1 cellular context compared by ENCODE assay signal in the genomic region with DNA sequence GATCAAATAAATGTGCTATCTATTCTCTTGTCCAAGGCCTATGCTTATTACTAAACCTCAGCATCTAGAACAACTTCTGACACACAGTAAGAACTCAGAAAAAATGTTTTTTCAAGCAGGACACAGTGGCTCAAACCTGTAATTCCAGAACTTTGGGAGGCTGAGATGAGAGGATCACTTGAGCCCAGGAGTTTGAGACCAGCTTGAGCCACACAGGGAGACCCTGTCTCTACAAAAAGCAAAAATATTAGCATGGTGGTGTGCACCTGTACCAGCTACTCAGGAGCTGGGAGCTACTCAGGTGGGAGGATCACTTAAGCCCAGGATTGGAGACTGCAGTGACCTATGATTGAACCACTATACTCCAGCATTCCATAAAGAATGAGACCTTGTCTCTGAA.
TF ChIP-seq lines count a peak whose summit lies in the region.

No MANE protein-coding gene starts in this region.

TF ChIP-seq in GM12878, 131 proteins besides CTCF, POLR2A, EP300 and RAD21:
- TF ChIP-seq PAX8 (IDR thresholded peaks at IDR 0.05): no peak
- no peak for TF ChIP-seq POU2F2 (IDR thresholded peaks at IDR 0.05; ENCODE audit: borderline replicate concordance, low read depth, low read length)
- TF ChIP-seq NFXL1 (IDR thresholded peaks at IDR 0.05; ENCODE audit: borderline replicate concordance): peak; percentile 86
- TF ChIP-seq, protein P1, sequence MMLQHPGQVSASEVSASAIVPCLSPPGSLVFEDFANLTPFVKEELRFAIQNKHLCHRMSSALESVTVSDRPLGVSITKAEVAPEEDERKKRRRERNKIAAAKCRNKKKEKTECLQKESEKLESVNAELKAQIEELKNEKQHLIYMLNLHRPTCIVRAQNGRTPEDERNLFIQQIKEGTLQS (IDR thresholded peaks at IDR 0.05; ENCODE audit: borderline replicate concordance, extremely low read depth, low read depth, low read length): no peak
TF ChIP-seq in GM12878: peak in this region for 1.
